In the genomic region with DNA sequence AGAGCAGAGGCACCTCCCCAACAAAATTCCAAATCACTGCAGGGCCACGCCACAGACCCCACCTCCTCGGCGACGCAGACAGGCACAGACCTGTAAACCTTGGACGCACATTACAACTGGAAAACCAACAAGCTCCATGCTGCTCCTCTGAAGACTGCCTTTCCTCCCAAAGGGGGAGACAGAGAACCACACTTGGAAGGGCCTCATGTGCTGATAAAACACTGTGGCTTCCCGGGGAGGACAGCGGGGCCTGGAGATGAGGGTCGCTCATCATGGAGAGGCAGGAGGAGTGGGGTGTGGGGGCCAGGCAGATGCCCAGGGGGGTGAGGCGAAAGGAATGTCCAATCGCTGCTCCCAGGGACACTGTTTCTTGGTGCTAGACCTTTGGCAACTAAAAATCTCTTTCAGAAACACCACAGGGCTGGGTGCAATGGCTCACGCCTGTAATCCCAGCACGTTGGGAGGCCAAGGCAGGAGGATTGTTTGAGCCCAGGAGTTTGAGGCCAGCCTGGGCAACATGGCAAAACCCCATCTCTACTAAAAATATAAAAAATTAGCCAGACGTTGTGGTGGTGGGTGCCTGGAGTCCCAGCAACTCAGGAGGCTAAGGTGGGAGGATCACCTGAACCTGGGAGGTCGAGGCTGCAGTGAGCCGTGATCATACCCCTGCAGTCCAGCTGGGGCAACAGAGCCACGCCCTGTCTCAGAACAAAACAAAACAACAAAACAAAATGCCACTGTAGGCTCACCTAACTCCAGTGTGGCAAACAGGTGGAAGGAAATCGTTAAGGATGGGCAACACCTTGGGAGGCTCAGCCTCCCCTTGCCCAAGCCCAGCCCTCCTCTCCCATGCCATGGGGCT, we compare ENCODE assay signal across 10 cellular contexts. TPM values are rescaled to one million over a fixed set of nuclear protein-coding genes. Genes with fewer than 3 reads are reported as not detected.
DNase-seq lines count a peak whose midpoint lies in the region; ATAC-seq lines count a peak whose summit lies in the region.
"Had no signal": no experiment of that assay in that cellular context is flagged by ENCODE, and none has a peak within 500 bp of the region (broad histone marks: within the 10 kb centered on the region; RNA-seq: fewer than 3 reads in every experiment).

No MANE protein-coding gene starts in this region.

- H3K27ac ChIP-seq in GM23248 = no peak overlapping the region

- in situ Hi-C loops in GM23248 (cut with MboI) = no loop called here

- no peak overlapping the region for H3K4me3 ChIP-seq in GM23248

- no peaks in the 10 kb centered on the region for H3F3A ChIP-seq in GM23248 (ENCODE audit: insufficient read depth)

- DNase-seq in GM23248 (peak; percentile 12), SK-N-DZ (ENCODE audit: low spot score) (peak; percentile 27), fibroblast of the conjunctiva (ENCODE audit: low read depth) (peak; percentile 18), renal cortical epithelial cell (ENCODE audit: low read depth) (peak; percentile 41), mucosa of gallbladder (ENCODE audit: low spot score) (no peak)
- DNase-seq in stimulated activated naive CD8-positive, alpha-beta T cell treated with anti-CD3 and anti-CD28 coated beads, Interleukin-15, Interleukin-2, amounts not matched to agents 100 U/mL and 50 U/mL, for 24 hours = no peak
- DNase-seq: effector CD8-positive, alpha-beta T cell; small intestine had no signal

- H3K4me1 ChIP-seq in GM23248 (ENCODE audit: insufficient read depth) = no peaks in the 10 kb centered on the region

- H4K20me1 ChIP-seq in GM23248 (ENCODE audit: insufficient read depth) = no peaks in the 10 kb centered on the region

- H2AFZ ChIP-seq in GM23248 = no peak overlapping the region

- peaks cover 32% of the 10 kb centered on the region for H3K79me2 ChIP-seq in GM23248 (ENCODE audit: insufficient read depth)

- H3K9ac ChIP-seq in GM23248 = no peak overlapping the region

- no peaks in the 10 kb centered on the region for H3K9me3 ChIP-seq in GM23248 (ENCODE audit: low read depth)

- no peaks in the 10 kb centered on the region for H3K9me2 ChIP-seq in GM23248 (ENCODE audit: insufficient read depth)

- no peaks in the 10 kb centered on the region for H3K36me3 ChIP-seq in GM23248 (ENCODE audit: low read depth)

- ATAC-seq in stimulated activated naive CD8-positive, alpha-beta T cell treated with anti-CD3 and anti-CD28 coated beads, Interleukin-15, Interleukin-2, amounts not matched to agents 100 U/mL and 50 U/mL, for 24 hours = no peak
- ATAC-seq in GM19035 (IDR thresholded peaks at IDR 0.05; ENCODE audit: unreplicated experiment) (no peak), HG03139 (IDR thresholded peaks at IDR 0.05; ENCODE audit: unreplicated experiment) (no peak)

- 92 to 94% methylated on average over 17 of the region's 17 CpGs for WGBS in GM23248 (ENCODE audit: low coverage in 1 of 2, low lambda C conversion rate in 2 of 2, missing lambda C conversion rate in 2 of 2), 2 experiments

- H3K4me2 ChIP-seq in GM23248 (ENCODE audit: unreplicated experiment) = no peak overlapping the region

- no peaks in the 10 kb centered on the region for H3K27me3 ChIP-seq in GM23248 (replicated peaks; ENCODE audit: insufficient read depth)

RNA-seq across cellular contexts. Expression of a gene that starts 53.8 kb away (rescaled TPM):
- total RNA-seq in GM23248 (2014; rRNA removed; shearing (Covaris generic)) = 48.6 and 50.6 TPM in 2 replicates
- 75.0 and 82.1 TPM in 2 replicates for polyA plus RNA-seq in GM23248 (2016; fragmentation: Nextera tagmentation; extraction: Ambion mirVana)
- 43.7 and 59.4 TPM in 2 replicates for polyA plus RNA-seq in SK-N-DZ (2014; cell fraction: cytosol; rRNA removed)
- polyA plus RNA-seq in SK-N-DZ (2014; cell fraction: nucleus; rRNA removed) = 41.4 and 50.6 TPM in 2 replicates
- total RNA-seq in renal cortical epithelial cell (35.9 and 68.7 TPM in 2 replicates), mucosa of gallbladder (81.1 TPM)

Comparison
In these comparisons a context has a peak if more than half of its experiments do, and no peak if none do; other contexts are left out.
1. DNase-seq: peak in GM23248 (single experiment), SK-N-DZ (single experiment), fibroblast of the conjunctiva (single experiment) and renal cortical epithelial cell (single experiment); none in mucosa of gallbladder (single experiment) and stimulated activated naive CD8-positive, alpha-beta T cell treated with anti-CD3 and anti-CD28 coated beads, Interleukin-15, Interleukin-2, amounts not matched to agents 100 U/mL and 50 U/mL, for 24 hours (single experiment).